ENCODE assay signal across 1 cellular context in the genomic region with DNA sequence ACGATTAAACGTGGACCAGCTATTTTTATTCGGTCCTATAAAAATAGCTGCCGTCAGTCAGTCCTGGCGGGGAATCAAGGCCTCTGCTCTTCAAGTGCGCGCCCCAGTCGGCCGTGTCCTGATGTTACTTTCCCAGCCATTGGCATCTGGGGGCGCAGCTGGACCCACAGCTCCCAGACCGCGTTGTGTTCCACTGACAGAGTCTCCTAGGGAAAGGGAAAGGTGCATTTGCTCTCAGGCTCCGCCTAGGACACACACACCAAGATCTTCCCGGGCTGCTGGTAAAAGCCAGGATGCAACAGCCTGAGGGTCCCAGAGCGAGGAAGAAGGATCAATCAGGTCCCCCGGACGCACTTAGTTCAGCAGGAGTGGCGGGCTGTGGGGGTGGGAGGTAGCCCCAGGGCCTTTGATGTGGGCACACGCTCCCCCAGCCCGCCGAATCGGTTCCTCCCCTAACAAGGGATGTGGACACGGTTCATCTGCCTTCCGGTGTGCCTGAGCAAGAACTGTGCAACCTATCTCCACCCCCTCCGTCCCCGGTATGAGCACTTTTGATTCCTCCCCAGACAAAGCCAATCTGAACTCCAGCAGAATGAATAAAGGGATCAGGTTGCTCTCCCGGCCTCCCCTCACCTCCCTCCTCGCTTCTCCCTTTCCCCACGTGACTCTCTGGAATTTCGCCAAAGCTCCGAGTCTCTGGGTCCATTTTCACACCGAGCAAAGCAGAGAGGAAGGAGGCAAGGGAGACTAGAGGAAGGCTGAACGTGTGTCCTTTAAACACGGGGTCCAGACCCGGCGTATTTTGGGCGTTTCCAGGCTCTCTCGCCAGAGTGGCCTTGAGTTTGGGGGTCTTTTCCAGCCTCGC.
TF ChIP-seq lines count a peak whose summit lies in the region.

No MANE protein-coding gene starts in this region.

TF ChIP-seq in HEK293, 187 proteins besides CTCF, POLR2A, EP300 and RAD21 (continued from another document and continues in another):
- TF ChIP-seq MYNN (tag by site-specific recombination; IDR thresholded peaks at IDR 0.05; ENCODE audit: borderline replicate concordance) (no peak), ZNF48 (tag by site-specific recombination; IDR thresholded peaks at IDR 0.05) (no peak), ZFP41 (tag by site-specific recombination; IDR thresholded peaks at IDR 0.05; ENCODE audit: borderline replicate concordance) (no peak), ZNF121 (tag by site-specific recombination; IDR thresholded peaks at IDR 0.05) (no peak), ZNF324 (tag by site-specific recombination; IDR thresholded peaks at IDR 0.05) (peak; percentile 74; the same call in 1 of the 2 replicates), OVOL3 (tag by site-specific recombination; IDR thresholded peaks at IDR 0.05) (no peak), ZBTB11 (tag by site-specific recombination; conservative IDR thresholded peaks at IDR 0.05; ENCODE audit: low read depth) (peak; percentile 96), ZNF391 (tag by site-specific recombination; IDR thresholded peaks at IDR 0.05; ENCODE audit: borderline replicate concordance, low read depth) (no peak; the same call in 1 of the 2 replicates), ZNF202 (tag by site-specific recombination; IDR thresholded peaks at IDR 0.05; ENCODE audit: borderline replicate concordance) (no peak), YY2 (tag by site-specific recombination; IDR thresholded peaks at IDR 0.05) (no peak), ZNF26 (tag by site-specific recombination; IDR thresholded peaks at IDR 0.05) (no peak), FEZF1 (tag by site-specific recombination; IDR thresholded peaks at IDR 0.05) (peak; percentile 32), PRDM1 (tag by site-specific recombination; IDR thresholded peaks at IDR 0.05) (peak; percentile 55), ZSCAN4 (tag by site-specific recombination; IDR thresholded peaks at IDR 0.05) (peak; percentile 34), ZNF664 (tag by site-specific recombination; IDR thresholded peaks at IDR 0.05) (no peak), ZNF791 (tag by site-specific recombination; IDR thresholded peaks at IDR 0.05) (no peak), ZNF2 (tag by site-specific recombination; IDR thresholded peaks at IDR 0.05) (no peak; the same call in 1 of the 2 replicates), ZNF513 (tag by site-specific recombination; IDR thresholded peaks at IDR 0.05) (peak; percentile 3), ZNF292 (tag by site-specific recombination; IDR thresholded peaks at IDR 0.05; ENCODE audit: borderline replicate concordance, low read depth) (no peak), ZNF341 (tag by site-specific recombination; IDR thresholded peaks at IDR 0.05; ENCODE audit: low read depth) (peak; percentile 97), SP7 (tag by site-specific recombination; IDR thresholded peaks at IDR 0.05) (peak; percentile 83), SCRT1 (tag by site-specific recombination; IDR thresholded peaks at IDR 0.05; ENCODE audit: borderline replicate concordance) (no peak), SETDB1 (IDR thresholded peaks at IDR 0.05; ENCODE audit: insufficient read length, low read length) (no peak), ZNF580 (tag by site-specific recombination; IDR thresholded peaks at IDR 0.05) (no peak), ZBTB21 (tag by site-specific recombination; IDR thresholded peaks at IDR 0.05) (no peak), ZNF521 (tag by site-specific recombination; IDR thresholded peaks at IDR 0.05) (no peak), ZNF221 (tag by site-specific recombination; IDR thresholded peaks at IDR 0.05; ENCODE audit: borderline replicate concordance) (no peak), ZXDB (tag by site-specific recombination; IDR thresholded peaks at IDR 0.05) (peak; percentile 69), INSM2 (tag by site-specific recombination; IDR thresholded peaks at IDR 0.05) (no peak), ZNF785 (tag by site-specific recombination; IDR thresholded peaks at IDR 0.05) (no peak), SALL2 (tag by site-specific recombination; IDR thresholded peaks at IDR 0.05; ENCODE audit: borderline replicate concordance) (no peak), ZNF571 (tag by site-specific recombination; IDR thresholded peaks at IDR 0.05) (no peak), ZNF239 (tag by site-specific recombination; IDR thresholded peaks at IDR 0.05) (no peak), KLF8 (tag by site-specific recombination; IDR thresholded peaks at IDR 0.05) (no peak)
- TF ChIP-seq, protein P1, sequence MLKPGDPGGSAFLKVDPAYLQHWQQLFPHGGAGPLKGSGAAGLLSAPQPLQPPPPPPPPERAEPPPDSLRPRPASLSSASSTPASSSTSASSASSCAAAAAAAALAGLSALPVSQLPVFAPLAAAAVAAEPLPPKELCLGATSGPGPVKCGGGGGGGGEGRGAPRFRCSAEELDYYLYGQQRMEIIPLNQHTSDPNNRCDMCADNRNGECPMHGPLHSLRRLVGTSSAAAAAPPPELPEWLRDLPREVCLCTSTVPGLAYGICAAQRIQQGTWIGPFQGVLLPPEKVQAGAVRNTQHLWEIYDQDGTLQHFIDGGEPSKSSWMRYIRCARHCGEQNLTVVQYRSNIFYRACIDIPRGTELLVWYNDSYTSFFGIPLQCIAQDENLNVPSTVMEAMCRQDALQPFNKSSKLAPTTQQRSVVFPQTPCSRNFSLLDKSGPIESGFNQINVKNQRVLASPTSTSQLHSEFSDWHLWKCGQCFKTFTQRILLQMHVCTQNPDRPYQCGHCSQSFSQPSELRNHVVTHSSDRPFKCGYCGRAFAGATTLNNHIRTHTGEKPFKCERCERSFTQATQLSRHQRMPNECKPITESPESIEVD (tag by site-specific recombination; IDR thresholded peaks at IDR 0.05): no peak
- TF ChIP-seq, protein P2, sequence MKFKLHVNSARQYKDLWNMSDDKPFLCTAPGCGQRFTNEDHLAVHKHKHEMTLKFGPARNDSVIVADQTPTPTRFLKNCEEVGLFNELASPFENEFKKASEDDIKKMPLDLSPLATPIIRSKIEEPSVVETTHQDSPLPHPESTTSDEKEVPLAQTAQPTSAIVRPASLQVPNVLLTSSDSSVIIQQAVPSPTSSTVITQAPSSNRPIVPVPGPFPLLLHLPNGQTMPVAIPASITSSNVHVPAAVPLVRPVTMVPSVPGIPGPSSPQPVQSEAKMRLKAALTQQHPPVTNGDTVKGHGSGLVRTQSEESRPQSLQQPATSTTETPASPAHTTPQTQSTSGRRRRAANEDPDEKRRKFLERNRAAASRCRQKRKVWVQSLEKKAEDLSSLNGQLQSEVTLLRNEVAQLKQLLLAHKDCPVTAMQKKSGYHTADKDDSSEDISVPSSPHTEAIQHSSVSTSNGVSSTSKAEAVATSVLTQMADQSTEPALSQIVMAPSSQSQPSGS (tag by site-specific recombination; IDR thresholded peaks at IDR 0.05; ENCODE audit: low read depth): no peak
- TF ChIP-seq, protein P3, sequence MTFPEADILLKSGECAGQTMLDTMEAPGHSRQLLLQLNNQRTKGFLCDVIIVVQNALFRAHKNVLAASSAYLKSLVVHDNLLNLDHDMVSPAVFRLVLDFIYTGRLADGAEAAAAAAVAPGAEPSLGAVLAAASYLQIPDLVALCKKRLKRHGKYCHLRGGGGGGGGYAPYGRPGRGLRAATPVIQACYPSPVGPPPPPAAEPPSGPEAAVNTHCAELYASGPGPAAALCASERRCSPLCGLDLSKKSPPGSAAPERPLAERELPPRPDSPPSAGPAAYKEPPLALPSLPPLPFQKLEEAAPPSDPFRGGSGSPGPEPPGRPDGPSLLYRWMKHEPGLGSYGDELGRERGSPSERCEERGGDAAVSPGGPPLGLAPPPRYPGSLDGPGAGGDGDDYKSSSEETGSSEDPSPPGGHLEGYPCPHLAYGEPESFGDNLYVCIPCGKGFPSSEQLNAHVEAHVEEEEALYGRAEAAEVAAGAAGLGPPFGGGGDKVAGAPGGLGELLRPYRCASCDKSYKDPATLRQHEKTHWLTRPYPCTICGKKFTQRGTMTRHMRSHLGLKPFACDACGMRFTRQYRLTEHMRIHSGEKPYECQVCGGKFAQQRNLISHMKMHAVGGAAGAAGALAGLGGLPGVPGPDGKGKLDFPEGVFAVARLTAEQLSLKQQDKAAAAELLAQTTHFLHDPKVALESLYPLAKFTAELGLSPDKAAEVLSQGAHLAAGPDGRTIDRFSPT (tag by site-specific recombination; IDR thresholded peaks at IDR 0.05): no peak
- TF ChIP-seq, protein P4, sequence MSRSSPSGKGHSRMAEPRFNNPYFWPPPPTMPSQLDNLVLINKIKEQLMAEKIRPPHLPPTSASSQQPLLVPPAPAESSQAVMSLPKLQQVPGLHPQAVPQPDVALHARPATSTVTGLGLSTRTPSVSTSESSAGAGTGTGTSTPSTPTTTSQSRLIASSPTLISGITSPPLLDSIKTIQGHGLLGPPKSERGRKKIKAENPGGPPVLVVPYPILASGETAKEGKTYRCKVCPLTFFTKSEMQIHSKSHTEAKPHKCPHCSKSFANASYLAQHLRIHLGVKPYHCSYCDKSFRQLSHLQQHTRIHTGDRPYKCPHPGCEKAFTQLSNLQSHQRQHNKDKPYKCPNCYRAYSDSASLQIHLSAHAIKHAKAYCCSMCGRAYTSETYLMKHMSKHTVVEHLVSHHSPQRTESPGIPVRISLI (tag by site-specific recombination; IDR thresholded peaks at IDR 0.05): no peak
